ENCODE assay signal across 19 cellular contexts in genomic region chr2:134522856-134523460, GRCh38.
DNase-seq lines count a peak whose midpoint lies in the region; ATAC-seq lines count a peak whose summit lies in the region.
"Had no signal": no experiment of that assay in that cellular context is flagged by ENCODE, and none has a peak within 500 bp of the region (broad histone marks: within the 10 kb centered on the region; RNA-seq: fewer than 3 reads in every experiment).

No MANE protein-coding gene starts in this region.

- H3K36me3 ChIP-seq in effector memory CD4-positive, alpha-beta T cell (ENCODE audit: control insufficient read depth, insufficient read depth, low read length), result no peaks in the 10 kb centered on the region
- no peaks in the 10 kb centered on the region for H3K36me3 ChIP-seq in H7 (replicated peaks; ENCODE audit: control insufficient read depth, insufficient read depth, low read length)
- H3K36me3 ChIP-seq: BLaER1 treated with 17β-estradiol and CSF1 and Interleukin-3, amounts not matched to agents 10 nM and 100 nM; breast epithelium; heart left ventricle; left ventricle myocardium inferior had no signal

- POLR2A ChIA-PET in activated CD4-positive, alpha-beta memory T cell treated with anti-CD3 and anti-CD28 coated beads, Interleukin-2, amount 10 ng/mL, durations not matched to agents 7 days and 5 days (lab: Charles Lee), result no interaction called here

- ATAC-seq in T-helper 17 cell, result no peak
- ATAC-seq: activated naive CD8-positive, alpha-beta T cell treated with anti-CD3 and anti-CD28 coated beads, Interleukin-2, amount 50 U/mL, for 24 hours; heart left ventricle had no signal

- CTCF ChIA-PET in activated CD4-positive, alpha-beta memory T cell treated with anti-CD3 and anti-CD28 coated beads, Interleukin-2, amount 10 ng/mL, durations not matched to agents 7 days and 5 days (lab: Charles Lee), result no interaction called here

- no peak overlapping the region for H3K27ac ChIP-seq in effector memory CD4-positive, alpha-beta T cell (ENCODE audit: insufficient read depth, low read length, poor library complexity, severe bottlenecking)
- H3K27ac ChIP-seq: BLaER1 treated with 17β-estradiol and CSF1 and Interleukin-3, amounts not matched to agents 10 nM and 100 nM; breast epithelium; heart left ventricle; left ventricle myocardium inferior had no signal

- DNase-seq in DMS 273 treated with DMSO at 0.1 percent for 48 hours (lab: John Stamatoyannopoulos, UW) (peak; percentile 98), NCI-H146 (lab: John Stamatoyannopoulos, UW) (peak; percentile 85), NCI-H748 (lab: John Stamatoyannopoulos, UW; ENCODE audit: unreplicated experiment) (peak; percentile 93), cerebellum (ENCODE audit: low spot score) (peak; percentile 52), T-helper 17 cell (no peak), H7 (no peak)
- no peak for DNase-seq in effector memory CD4-positive, alpha-beta T cell
- DNase-seq in activated CD4-positive, alpha-beta memory T cell treated with anti-CD3 and anti-CD28 coated beads, Interleukin-2, amount 10 ng/mL, durations not matched to agents 7 days and 5 days, result no peak
- DNase-seq: activated CD4-positive, alpha-beta T cell treated with anti-CD3 and anti-CD28 coated beads, Interleukin-2, amount 10 ng/mL, durations not matched to agents 7 days and 5 days; activated CD8-positive, alpha-beta memory T cell treated with anti-CD3 and anti-CD28 coated beads, Interleukin-2, amount 50 U/mL, for 4 hours; activated effector memory CD4-positive, alpha-beta T cell treated with Interleukin-2 at 50 U/mL for 16 hours; activated naive CD8-positive, alpha-beta T cell treated with anti-CD3 and anti-CD28 coated beads, Interleukin-2, amount 50 U/mL, for 24 hours; heart left ventricle; left ventricle myocardium inferior; NCI-H345; posterior cingulate gyrus had no signal

- H3K27me3 ChIP-seq in effector memory CD4-positive, alpha-beta T cell (replicated peaks; ENCODE audit: control insufficient read depth, insufficient read depth, low read length, poor library complexity, severe bottlenecking), result peaks cover 4% of the 10 kb centered on the region
- no peaks in the 10 kb centered on the region for H3K27me3 ChIP-seq in H7 (ENCODE audit: control insufficient read depth, insufficient read depth, low read length)
- H3K27me3 ChIP-seq: BLaER1 treated with 17β-estradiol and CSF1 and Interleukin-3, amounts not matched to agents 10 nM and 100 nM; breast epithelium had no signal

- H3K36me3 Mint-ChIP-seq in T-helper 17 cell (ENCODE audit: low read depth), result no peaks in the 10 kb centered on the region
- no peaks in the 10 kb centered on the region for H3K36me3 Mint-ChIP-seq in activated CD4-positive, alpha-beta memory T cell treated with anti-CD3 and anti-CD28 coated beads, Interleukin-2, amount 10 ng/mL, durations not matched to agents 7 days and 5 days (ENCODE audit: low read depth)

- no peaks in the 10 kb centered on the region for H3K4me1 Mint-ChIP-seq in T-helper 17 cell
- H3K4me1 Mint-ChIP-seq in activated CD4-positive, alpha-beta memory T cell treated with anti-CD3 and anti-CD28 coated beads, Interleukin-2, amount 10 ng/mL, durations not matched to agents 7 days and 5 days, result no peaks in the 10 kb centered on the region
- H3K4me1 Mint-ChIP-seq: activated CD4-positive, alpha-beta T cell treated with anti-CD3 and anti-CD28 coated beads, Interleukin-2, amount 10 ng/mL, durations not matched to agents 7 days and 5 days; activated naive CD8-positive, alpha-beta T cell treated with anti-CD3 and anti-CD28 coated beads, Interleukin-2, amount 50 U/mL, for 24 hours had no signal

- no peak overlapping the region for H3K27ac Mint-ChIP-seq in T-helper 17 cell
- no peak overlapping the region for H3K27ac Mint-ChIP-seq in activated CD4-positive, alpha-beta memory T cell treated with anti-CD3 and anti-CD28 coated beads, Interleukin-2, amount 10 ng/mL, durations not matched to agents 7 days and 5 days
- H3K27ac Mint-ChIP-seq: activated CD4-positive, alpha-beta T cell treated with anti-CD3 and anti-CD28 coated beads, Interleukin-2, amount 10 ng/mL, durations not matched to agents 7 days and 5 days; activated naive CD8-positive, alpha-beta T cell treated with anti-CD3 and anti-CD28 coated beads, Interleukin-2, amount 50 U/mL, for 24 hours; nephron had no signal

- no peaks in the 10 kb centered on the region for H3K9me3 Mint-ChIP-seq in activated CD4-positive, alpha-beta memory T cell treated with anti-CD3 and anti-CD28 coated beads, Interleukin-2, amount 10 ng/mL, durations not matched to agents 7 days and 5 days
- H3K9me3 Mint-ChIP-seq: activated CD4-positive, alpha-beta T cell treated with anti-CD3 and anti-CD28 coated beads, Interleukin-2, amount 10 ng/mL, durations not matched to agents 7 days and 5 days; activated naive CD8-positive, alpha-beta T cell treated with anti-CD3 and anti-CD28 coated beads, Interleukin-2, amount 50 U/mL, for 24 hours; nephron had no signal

- no peak overlapping the region for H3K4me3 ChIP-seq in effector memory CD4-positive, alpha-beta T cell (ENCODE audit: insufficient read depth, low read depth, low read length, poor library complexity, severe bottlenecking)
- H3K4me3 ChIP-seq in H7 (ENCODE audit: insufficient read depth, low read depth, low read length), result no peak overlapping the region
- H3K4me3 ChIP-seq: BLaER1 treated with 17β-estradiol and CSF1 and Interleukin-3, amounts not matched to agents 10 nM and 100 nM; breast epithelium; heart left ventricle; left ventricle myocardium inferior had no signal

- no peaks in the 10 kb centered on the region for H3K4me1 ChIP-seq in effector memory CD4-positive, alpha-beta T cell (ENCODE audit: control insufficient read depth, insufficient read depth, low read length, poor library complexity, severe bottlenecking)
- H3K4me1 ChIP-seq: BLaER1 treated with 17β-estradiol and CSF1 and Interleukin-3, amounts not matched to agents 10 nM and 100 nM; breast epithelium had no signal

- H3K9me3 ChIP-seq in T-helper 17 cell (ENCODE audit: control insufficient read depth, low read length, poor library complexity, severe bottlenecking), result no peaks in the 10 kb centered on the region
- no peaks in the 10 kb centered on the region for H3K9me3 ChIP-seq in effector memory CD4-positive, alpha-beta T cell (ENCODE audit: control insufficient read depth, low read length)
- H3K9me3 ChIP-seq: BLaER1 treated with 17β-estradiol and CSF1 and Interleukin-3, amounts not matched to agents 10 nM and 100 nM; breast epithelium; heart left ventricle; left ventricle myocardium inferior had no signal

- H3K4me3 Mint-ChIP-seq in T-helper 17 cell, result no peak overlapping the region
- no peak overlapping the region for H3K4me3 Mint-ChIP-seq in activated CD4-positive, alpha-beta memory T cell treated with anti-CD3 and anti-CD28 coated beads, Interleukin-2, amount 10 ng/mL, durations not matched to agents 7 days and 5 days
- H3K4me3 Mint-ChIP-seq: activated CD4-positive, alpha-beta T cell treated with anti-CD3 and anti-CD28 coated beads, Interleukin-2, amount 10 ng/mL, durations not matched to agents 7 days and 5 days; activated naive CD8-positive, alpha-beta T cell treated with anti-CD3 and anti-CD28 coated beads, Interleukin-2, amount 50 U/mL, for 24 hours; nephron had no signal

- H3K27me3 Mint-ChIP-seq in T-helper 17 cell, result peaks cover 27% of the 10 kb centered on the region
- H3K27me3 Mint-ChIP-seq in activated CD4-positive, alpha-beta memory T cell treated with anti-CD3 and anti-CD28 coated beads, Interleukin-2, amount 10 ng/mL, durations not matched to agents 7 days and 5 days, result peaks cover 8% of the 10 kb centered on the region
- H3K27me3 Mint-ChIP-seq: activated CD4-positive, alpha-beta T cell treated with anti-CD3 and anti-CD28 coated beads, Interleukin-2, amount 10 ng/mL, durations not matched to agents 7 days and 5 days had no signal

Comparison
In these comparisons a context has a peak if more than half of its experiments do, and no peak if none do; other contexts are left out.
1. DNase-seq: peak in DMS 273 treated with DMSO at 0.1 percent for 48 hours (single experiment), NCI-H146 (single experiment), NCI-H748 (single experiment) and cerebellum (single experiment); none in T-helper 17 cell (0 of 3), effector memory CD4-positive, alpha-beta T cell (0 of 3), activated CD4-positive, alpha-beta memory T cell treated with anti-CD3 and anti-CD28 coated beads, Interleukin-2, amount 10 ng/mL, durations not matched to agents 7 days and 5 days (single experiment) and H7 (single experiment).